Comparison of ENCODE assay signal across 8 cellular contexts in genomic region chr5:80082731-80083114, GRCh38. TPM values are rescaled to one million over a fixed set of nuclear protein-coding genes. Genes with fewer than 3 reads are reported as not detected.
DNase-seq lines count a peak whose midpoint lies in the region; ATAC-seq, FAIRE-seq and TF ChIP-seq lines count a peak whose summit lies in the region.

No MANE protein-coding gene starts in this region.

- no peak overlapping the region for H3K27ac ChIP-seq in mammary epithelial cell (ENCODE audit: insufficient read depth, low read depth, low read length)
- no peak overlapping the region for H3K27ac ChIP-seq in keratinocyte (ENCODE audit: control insufficient read depth, insufficient read depth, low read length)

- H3K9me1 ChIP-seq in keratinocyte (ENCODE audit: control insufficient read depth, extremely low read depth, insufficient read depth, low read length) = no peaks in the 10 kb centered on the region

- no peaks in the 10 kb centered on the region for H3K9me3 ChIP-seq in mammary epithelial cell (replicated peaks; ENCODE audit: insufficient read depth, low read length)
- no peaks in the 10 kb centered on the region for H3K9me3 ChIP-seq in keratinocyte (ENCODE audit: control insufficient read depth, low read depth, low read length)

- H3K36me3 ChIP-seq in mammary epithelial cell (ENCODE audit: insufficient read depth, low read length) = no peaks in the 10 kb centered on the region
- H3K36me3 ChIP-seq in keratinocyte (ENCODE audit: control insufficient read depth in 2 of 2, extremely low read depth in 1 of 2, insufficient read depth in 2 of 2, low read length in 2 of 2) = no peaks in the 10 kb centered on the region

- WGBS in mammary epithelial cell (ENCODE audit: low coverage, missing lambda C conversion rate) = 9% methylated on average over 9 of the region's 16 CpGs

- no peaks in the 10 kb centered on the region for H3K27me3 ChIP-seq in mammary epithelial cell (ENCODE audit: insufficient read depth, low read length)
- no peaks in the 10 kb centered on the region for H3K27me3 ChIP-seq in keratinocyte (ENCODE audit: control insufficient read depth, extremely low read depth, insufficient read depth, low read length)

- peak overlapping the region; percentile 45 for H3K4me2 ChIP-seq in mammary epithelial cell (ENCODE audit: insufficient read depth, low read depth, low read length)
- peak overlapping the region; percentile 76 for H3K4me2 ChIP-seq in keratinocyte (ENCODE audit: control insufficient read depth, extremely low read depth, insufficient read depth, low read depth, low read length)

- no peaks in the 10 kb centered on the region for H3K79me2 ChIP-seq in mammary epithelial cell (ENCODE audit: insufficient read depth, low read length)
- no peaks in the 10 kb centered on the region for H3K79me2 ChIP-seq in keratinocyte (ENCODE audit: control insufficient read depth, insufficient read depth, low read length)

- intact Hi-C loops in mammary epithelial cell (cut with micrococcal nuclease) = loop anchor here (1.0 to 5.0 kb wide), 8 partner anchors 92 to 1058 kb away; partner anchors contain the start of gene MTX3

- CTCF ChIA-PET in mammary epithelial cell (lab: Charles Lee; ENCODE audit: low non-redundant PET) = interaction anchor here (0.6 to 1.1 kb wide), 4 partner anchors 27 to 236 kb away, joined by 3 to 8 read pairs (median 4); no protein-coding TSS in a partner anchor

- H3K4me1 ChIP-seq in mammary epithelial cell (ENCODE audit: insufficient read depth, low read length) = no peaks in the 10 kb centered on the region
- no peaks in the 10 kb centered on the region for H3K4me1 ChIP-seq in keratinocyte (ENCODE audit: control insufficient read depth, extremely low read depth, insufficient read depth, low read length)

- DNase-seq in EL = peak; percentile 67
- peak; percentile 70 for DNase-seq in NCI-H1048 (lab: John Stamatoyannopoulos, UW)
- DNase-seq in T-helper 9 cell = peak; percentile 15
- DNase-seq in mammary epithelial cell = peak; percentile 29
- no peak for DNase-seq in keratinocyte (ENCODE audit: low read depth, low spot score)
- peak in 2 of 3 donors; percentile 60 to 67 for DNase-seq in stimulated activated CD4-positive, alpha-beta T cell treated with anti-CD3 and anti-CD28 coated beads, Interleukin-12 subunit alpha, Interleukin-12 subunit beta, amount 100 ng/mL, for 48 hours (ENCODE audit: low read depth in 2 of 3, low spot score in 1 of 3)
- no peak for DNase-seq in cerebellar nuclear complex (lab: John Stamatoyannopoulos, UW)

- H3K9ac ChIP-seq in mammary epithelial cell (ENCODE audit: insufficient read depth, low read length) (no peak overlapping the region), keratinocyte (ENCODE audit: control insufficient read depth, extremely low read depth, insufficient read depth, low read length) (peak overlapping the region; percentile 22)

- peak; percentile 50 to 85 for TF ChIP-seq CTCF in mammary epithelial cell (conservative IDR thresholded peaks at IDR 0.05 in 1 of 2, IDR thresholded peaks at IDR 0.05 in 1 of 2; ENCODE audit: extremely low read depth in 1 of 2, insufficient read depth in 1 of 2, low read depth in 1 of 2, low read length in 2 of 2)
- TF ChIP-seq CTCF in keratinocyte (optimal IDR thresholded peaks at IDR 0.05 in 1 of 3, IDR thresholded peaks at IDR 0.05 in 1 of 3, conservative IDR thresholded peaks at IDR 0.05 in 1 of 3; ENCODE audit: extremely low read depth in 1 of 3, insufficient read depth in 2 of 3, low read length in 3 of 3) = peak in 2 of 3 experiments; percentile 75 to 97

- peak overlapping the region; percentile 57 for H2AFZ ChIP-seq in mammary epithelial cell (ENCODE audit: low read depth, low read length)
- H2AFZ ChIP-seq in keratinocyte (ENCODE audit: control insufficient read depth, low read length) = no peak overlapping the region

- no peak for FAIRE-seq in keratinocyte (lab: Jason Lieb, UNC)

- no TSS peak for BruUV-seq in mammary epithelial cell (replicated peaks; lab: Mats Ljungman, UMichigan)

- no peak for ATAC-seq in GM19397 (IDR thresholded peaks at IDR 0.05; ENCODE audit: unreplicated experiment)

- H4K20me1 ChIP-seq in mammary epithelial cell (ENCODE audit: insufficient read depth, low read length) (no peaks in the 10 kb centered on the region), keratinocyte (ENCODE audit: control insufficient read depth, extremely low read depth, insufficient read depth, low read length) (no peaks in the 10 kb centered on the region)

- dilution Hi-C loops in mammary epithelial cell (cut with HindIII; ENCODE audit: low sequenced_read_pairs) = no loop called here
- dilution Hi-C loops in keratinocyte (cut with MboI; ENCODE audit: extremely low pct_ligation_motif_present, low sequenced_read_pairs) = no loop called here

- peak overlapping the region in 2 of 3 experiments; percentile 1 to 14 for H3K4me3 ChIP-seq in mammary epithelial cell (replicated peaks in 1 of 3; ENCODE audit: insufficient read depth in 1 of 3, low read depth in 2 of 3, low read length in 3 of 3)
- peak overlapping the region in 1 of 3 experiments; percentile 58 for H3K4me3 ChIP-seq in keratinocyte (ENCODE audit: control insufficient read depth in 2 of 3, extremely low read depth in 1 of 3, insufficient read depth in 2 of 3, low read depth in 1 of 3, low read length in 3 of 3)

- in situ Hi-C loops in mammary epithelial cell (cut with MboI; ENCODE audit: low sequenced_read_pairs in 2 of 2) = loop anchor here (5.0 to 25.0 kb wide), 4 partner anchors 155 to 1045 kb away; no protein-coding TSS in a partner anchor

RNA-seq across cellular contexts. Expression of gene THBS4, which starts 47.6 kb away (rescaled TPM):
- total RNA-seq in mammary epithelial cell = under 1 TPM; under 0.01 to 0.92 TPM
- 0.23 TPM for polyA plus RNA-seq in mammary epithelial cell
- not detected for polyA minus RNA-seq in mammary epithelial cell
- polyA plus RNA-seq in keratinocyte = 0.27 to 0.47 TPM (median 0.46 TPM) in 3 replicates
- 0.32 TPM for polyA plus RNA-seq in keratinocyte (2011; ENCODE audit: low read depth)
- polyA plus RNA-seq in keratinocyte (2011; cell fraction: cytosol; rRNA removed) = 0.26 and 0.50 TPM in 2 replicates
- 0.57 and 1.4 TPM in 2 replicates for polyA plus RNA-seq in keratinocyte (2011; cell fraction: nucleus; rRNA removed)
- polyA plus RNA-seq in keratinocyte (2012; ENCODE audit: low replicate concordance) = 0.13 and 0.31 TPM in 2 replicates
- 0.66 to 0.92 TPM in 2 of 3 replicates, not detected in the other for polyA minus RNA-seq in keratinocyte
- polyA minus RNA-seq in keratinocyte (2011; cell fraction: cytosol; rRNA and poly(A)+ RNA removed) = not detected
- polyA minus RNA-seq in keratinocyte (2011; cell fraction: nucleus; rRNA and poly(A)+ RNA removed) = 0.85 TPM in 1 of 2 replicates, not detected in the other

Comparison
In these comparisons a context has a peak if more than half of its experiments do, and no peak if none do; other contexts are left out.
1. DNase-seq: peak in EL (single experiment), NCI-H1048 (single experiment), T-helper 9 cell (single experiment), mammary epithelial cell (single experiment) and stimulated activated CD4-positive, alpha-beta T cell treated with anti-CD3 and anti-CD28 coated beads, Interleukin-12 subunit alpha, Interleukin-12 subunit beta, amount 100 ng/mL, for 48 hours (2 of 3); none in keratinocyte (single experiment) and cerebellar nuclear complex (0 of 2).